In genomic region chr1:223737342-223737741, GRCh38 we compare ENCODE assay signal across 1 cellular context.
TF ChIP-seq lines count a peak whose summit lies in the region.

No MANE protein-coding gene starts in this region.

TF ChIP-seq in SK-N-SH, 30 proteins besides CTCF, POLR2A, EP300 and RAD21 (continued from another document):
- TF ChIP-seq MAX (IDR thresholded peaks at IDR 0.05; ENCODE audit: low read depth): no peak
